Comparison of ENCODE assay signal across 8 cellular contexts in genomic region chr17:34039759-34040535, GRCh38.
DNase-seq lines count a peak whose midpoint lies in the region; ATAC-seq, FAIRE-seq and TF ChIP-seq lines count a peak whose summit lies in the region.
"Not testable (repeated sequence)": the region's sequence is repeated elsewhere in the genome, so short reads cannot be mapped to it uniquely, and the experiment has no call there.

No MANE protein-coding gene starts in this region.

- TF ChIP-seq POLR2A in transverse colon (IDR thresholded peaks at IDR 0.05): not testable (repeated sequence)

- H3K27ac ChIP-seq in kidney (ENCODE audit: low read depth in 2 of 2, low read length in 2 of 2); transverse colon: not testable (repeated sequence)

- H3K9me3 ChIP-seq in kidney (ENCODE audit: control insufficient read depth in 1 of 2, low read length in 2 of 2); transverse colon: not testable (repeated sequence)

- ATAC-seq in esophagus mucosa (peak; percentile 79), sciatic nerve (peak; percentile 80)

- H3K4me1 Mint-ChIP-seq in activated naive CD8-positive, alpha-beta T cell treated with anti-CD3 and anti-CD28 coated beads for 36 hours: not testable (repeated sequence)

- H3K36me3 ChIP-seq in kidney (ENCODE audit: control insufficient read depth in 1 of 2, insufficient read depth in 2 of 2, low read length in 2 of 2); transverse colon: not testable (repeated sequence)

- not testable (repeated sequence) for H3K27me3 Mint-ChIP-seq in activated naive CD8-positive, alpha-beta T cell treated with anti-CD3 and anti-CD28 coated beads for 36 hours

- H3K4me1 ChIP-seq in kidney (ENCODE audit: control insufficient read depth in 1 of 2, insufficient read depth in 1 of 2, low read depth in 1 of 2, low read length in 2 of 2); transverse colon: not testable (repeated sequence)

- WGBS in transverse colon (ENCODE audit: low coverage in 1 of 2), 2 donors: 78% methylated on average over 59 of the region's 69 CpGs; no CpG with 5 or more reads in 1 of the 2 donors

- DNase-seq in GM13977 (ENCODE audit: low spot score): peak; percentile 44
- DNase-seq in NCI-H82 (lab: John Stamatoyannopoulos, UW): peak; percentile 11
- peak; percentile 37 for DNase-seq in activated CD4-positive, alpha-beta T cell treated with anti-CD3 and anti-CD28 coated beads, Interleukin-2, amount 50 U/mL, for 1 hour
- peak; percentile 3 for DNase-seq in activated naive CD8-positive, alpha-beta T cell treated with anti-CD3 and anti-CD28 coated beads for 36 hours
- DNase-seq in kidney: peak; percentile 57
- not testable (repeated sequence) for DNase-seq in sciatic nerve (ENCODE audit: low spot score)
- peak; percentile 11 for DNase-seq in transverse colon

- H3K4me3 Mint-ChIP-seq in activated naive CD8-positive, alpha-beta T cell treated with anti-CD3 and anti-CD28 coated beads for 36 hours: not testable (repeated sequence)

- not testable (repeated sequence) for TF ChIP-seq EP300 in transverse colon (IDR thresholded peaks at IDR 0.05; ENCODE audit: low read depth)

- intact Hi-C loops in kidney (cut with DNase I); sciatic nerve (cut with DNase I); transverse colon (cut with DNase I; ENCODE audit: low total_unique reads): not testable (repeated sequence)

- H3K36me3 Mint-ChIP-seq in activated naive CD8-positive, alpha-beta T cell treated with anti-CD3 and anti-CD28 coated beads for 36 hours: not testable (repeated sequence)

- H3K9ac ChIP-seq in kidney (ENCODE audit: low read length in 2 of 2): not testable (repeated sequence)

- TF ChIP-seq CTCF in GM13977 (IDR thresholded peaks at IDR 0.05; ENCODE audit: extremely low read depth, insufficient read depth, missing control alignments); kidney (IDR thresholded peaks at IDR 0.05; ENCODE audit: borderline replicate concordance, extremely low read depth, insufficient read depth); transverse colon (IDR thresholded peaks at IDR 0.05): not testable (repeated sequence)

- not testable (repeated sequence) for H3K27ac Mint-ChIP-seq in activated naive CD8-positive, alpha-beta T cell treated with anti-CD3 and anti-CD28 coated beads for 36 hours

- not testable (repeated sequence) for H3K4me3 ChIP-seq in kidney (ENCODE audit: low read length in 2 of 2); transverse colon

- in situ Hi-C loops in GM13977 (cut with MboI; ENCODE audit: low pct_unique_long_range_greater_than_20kb, low sequenced_read_pairs, unreplicated experiment): not testable (repeated sequence)
- in situ Hi-C loops in transverse colon (cut with MboI; ENCODE audit: low pct_ligation_motif_present in 1 of 4, low pct_unique_long_range_greater_than_20kb in 1 of 4, low sequenced_read_pairs in 3 of 4): loop anchor here in 1 of 4 donors (25.0 kb wide), 1 partner anchor 97 kb away; no protein-coding TSS in a partner anchor

- not testable (repeated sequence) for H3K27me3 ChIP-seq in transverse colon

- FAIRE-seq in kidney (lab: Jason Lieb, UNC): not testable (repeated sequence)

- H3K9me3 Mint-ChIP-seq in activated naive CD8-positive, alpha-beta T cell treated with anti-CD3 and anti-CD28 coated beads for 36 hours: not testable (repeated sequence)
